ENCODE assay signal across 12 cellular contexts in genomic region chr12:103114296-103115055, GRCh38.
DNase-seq lines count a peak whose midpoint lies in the region; ATAC-seq and FAIRE-seq lines count a peak whose summit lies in the region.
"Had no signal": no experiment of that assay in that cellular context is flagged by ENCODE, and none has a peak within 500 bp of the region (broad histone marks: within the 10 kb centered on the region; RNA-seq: fewer than 3 reads in every experiment).

No MANE protein-coding gene starts in this region.

- ATAC-seq in GM18861 (IDR thresholded peaks at IDR 0.05; ENCODE audit: unreplicated experiment) (peak; percentile 87), GM21528 (IDR thresholded peaks at IDR 0.05; ENCODE audit: low FRiP score, unreplicated experiment) (peak; percentile 96), HG03159 (IDR thresholded peaks at IDR 0.05; ENCODE audit: unreplicated experiment) (peak; percentile 99), left cardiac atrium (no peak)
- ATAC-seq: activated T-cell treated with anti-CD3 and anti-CD28 coated beads, Interleukin-2, amount 50 U/mL, for 4 hours had no signal

- intact Hi-C loops in activated CD4-positive, alpha-beta memory T cell treated with anti-CD3 and anti-CD28 coated beads for 36 hours (cut with micrococcal nuclease) = no loop called here
- intact Hi-C loops in left cardiac atrium (cut with DNase I) = no loop called here

- POLR2A ChIA-PET in activated CD4-positive, alpha-beta memory T cell treated with anti-CD3 and anti-CD28 coated beads for 36 hours (lab: Charles Lee) = no interaction called here

- no peak overlapping the region for H3K27ac Mint-ChIP-seq in activated CD4-positive, alpha-beta memory T cell treated with anti-CD3 and anti-CD28 coated beads for 36 hours

- DNase-seq in activated CD4-positive, alpha-beta memory T cell treated with anti-CD3 and anti-CD28 coated beads for 36 hours = no peak
- DNase-seq in left cardiac atrium = no peak
- no peak for DNase-seq in NCI-H2171 treated with DMSO at 0.1 percent for 48 hours (lab: John Stamatoyannopoulos, UW)
- DNase-seq in NCI-H82 (lab: John Stamatoyannopoulos, UW) = no peak
- DNase-seq: activated T-cell treated with anti-CD3 and anti-CD28 coated beads, Interleukin-2, amount 50 U/mL, for 4 hours; colonic mucosa; NCI-H2107 had no signal

- CTCF ChIA-PET in activated CD4-positive, alpha-beta memory T cell treated with anti-CD3 and anti-CD28 coated beads for 36 hours (lab: Charles Lee) = no interaction called here

- no peaks in the 10 kb centered on the region for H3K27me3 Mint-ChIP-seq in activated CD4-positive, alpha-beta memory T cell treated with anti-CD3 and anti-CD28 coated beads for 36 hours

- H3K4me1 Mint-ChIP-seq in activated CD4-positive, alpha-beta memory T cell treated with anti-CD3 and anti-CD28 coated beads for 36 hours (ENCODE audit: low read depth) = no peaks in the 10 kb centered on the region
- H3K4me1 Mint-ChIP-seq: neural crest cell had no signal

- H3K9me3 Mint-ChIP-seq in activated CD4-positive, alpha-beta memory T cell treated with anti-CD3 and anti-CD28 coated beads for 36 hours = no peaks in the 10 kb centered on the region
- H3K9me3 Mint-ChIP-seq: activated T-cell treated with anti-CD3 and anti-CD28 coated beads, Interleukin-2, amount 50 U/mL, for 4 hours; neural crest cell had no signal

- FAIRE-seq in islet of Langerhans (lab: Jason Lieb, UNC) = peak; percentile 93

- no peak overlapping the region for H3K4me3 Mint-ChIP-seq in activated CD4-positive, alpha-beta memory T cell treated with anti-CD3 and anti-CD28 coated beads for 36 hours
- H3K4me3 Mint-ChIP-seq: activated T-cell treated with anti-CD3 and anti-CD28 coated beads, Interleukin-2, amount 50 U/mL, for 4 hours; neural crest cell had no signal

- H3K36me3 Mint-ChIP-seq in activated CD4-positive, alpha-beta memory T cell treated with anti-CD3 and anti-CD28 coated beads for 36 hours = no peaks in the 10 kb centered on the region

Comparison
In these comparisons a context has a peak if more than half of its experiments do, and no peak if none do; other contexts are left out.
1. ATAC-seq: peak in GM18861 (single experiment), GM21528 (single experiment) and HG03159 (single experiment); none in left cardiac atrium (0 of 2).